18 cellular contexts compared by ENCODE assay signal in genomic region chr1:54955359-54955758, GRCh38. TPM values are rescaled to one million over a fixed set of nuclear protein-coding genes. Genes with fewer than 3 reads are reported as not detected.
DNase-seq lines count a peak whose midpoint lies in the region; ATAC-seq, FAIRE-seq and TF ChIP-seq lines count a peak whose summit lies in the region.
"Had no signal": no experiment of that assay in that cellular context is flagged by ENCODE, and none has a peak within 500 bp of the region (broad histone marks: within the 10 kb centered on the region; RNA-seq: fewer than 3 reads in every experiment).

No MANE protein-coding gene starts in this region.

- H3K4me1 ChIP-seq in mammary epithelial cell (ENCODE audit: insufficient read depth, low read length) = peaks cover 32% of the 10 kb centered on the region
- peaks cover 24% of the 10 kb centered on the region for H3K4me1 ChIP-seq in keratinocyte (ENCODE audit: control insufficient read depth, extremely low read depth, insufficient read depth, low read length)
- peaks cover 5 to 7% of the 10 kb centered on the region in 2 donors for H3K4me1 ChIP-seq in left lung

- peaks cover 2% of the 10 kb centered on the region for H3K27me3 Mint-ChIP-seq in glutamatergic neuron (ENCODE audit: unreplicated experiment)

- TF ChIP-seq CTCF in AG10803 (conservative IDR thresholded peaks at IDR 0.05; ENCODE audit: low read length) (no peak), mammary epithelial cell (conservative IDR thresholded peaks at IDR 0.05 in 1 of 2, IDR thresholded peaks at IDR 0.05 in 1 of 2; ENCODE audit: extremely low read depth in 1 of 2, insufficient read depth in 1 of 2, low read depth in 1 of 2, low read length in 2 of 2) (no peak), keratinocyte (optimal IDR thresholded peaks at IDR 0.05 in 1 of 3, IDR thresholded peaks at IDR 0.05 in 1 of 3, conservative IDR thresholded peaks at IDR 0.05 in 1 of 3; ENCODE audit: extremely low read depth in 1 of 3, insufficient read depth in 2 of 3, low read length in 3 of 3) (no peak), left lung (IDR thresholded peaks at IDR 0.05) (no peak), glutamatergic neuron (IDR thresholded peaks at IDR 0.05; ENCODE audit: partially characterized antibody, unreplicated experiment) (no peak)

- H3K36me3 ChIP-seq in mammary epithelial cell (ENCODE audit: insufficient read depth, low read length) = no peaks in the 10 kb centered on the region
- H3K36me3 ChIP-seq in keratinocyte (ENCODE audit: control insufficient read depth in 2 of 2, extremely low read depth in 1 of 2, insufficient read depth in 2 of 2, low read length in 2 of 2) = no peaks in the 10 kb centered on the region
- no peaks in the 10 kb centered on the region for H3K36me3 ChIP-seq in left lung
- H3K36me3 ChIP-seq: tibial nerve had no signal

- H3K27me3 ChIP-seq in mammary epithelial cell (ENCODE audit: insufficient read depth, low read length) = no peaks in the 10 kb centered on the region
- no peaks in the 10 kb centered on the region for H3K27me3 ChIP-seq in keratinocyte (ENCODE audit: control insufficient read depth, extremely low read depth, insufficient read depth, low read length)
- H3K27me3 ChIP-seq in left lung = no peaks in the 10 kb centered on the region
- H3K27me3 ChIP-seq: tibial nerve had no signal

- no peak overlapping the region for H3K4me3 Mint-ChIP-seq in glutamatergic neuron (ENCODE audit: unreplicated experiment)
- H3K4me3 Mint-ChIP-seq: mesothelial cell of epicardium had no signal

- H2AFZ ChIP-seq in mammary epithelial cell (ENCODE audit: low read depth, low read length) = peak overlapping the region; percentile 70
- peak overlapping the region; percentile 41 for H2AFZ ChIP-seq in keratinocyte (ENCODE audit: control insufficient read depth, low read length)

- H3K27ac Mint-ChIP-seq in glutamatergic neuron (ENCODE audit: unreplicated experiment) = no peak overlapping the region
- H3K27ac Mint-ChIP-seq: mesothelial cell of epicardium had no signal

- H3K9me3 Mint-ChIP-seq in glutamatergic neuron (ENCODE audit: unreplicated experiment) = peaks cover 12% of the 10 kb centered on the region

- dilution Hi-C loops in mammary epithelial cell (cut with HindIII; ENCODE audit: low sequenced_read_pairs) = no loop called here
- dilution Hi-C loops in keratinocyte (cut with MboI; ENCODE audit: extremely low pct_ligation_motif_present, low sequenced_read_pairs) = no loop called here

- in situ Hi-C loops in mammary epithelial cell (cut with MboI; ENCODE audit: low sequenced_read_pairs in 2 of 2) = no loop called here

- H3K4me2 ChIP-seq in mammary epithelial cell (ENCODE audit: insufficient read depth, low read depth, low read length) (peak overlapping the region; percentile 32), keratinocyte (ENCODE audit: control insufficient read depth, extremely low read depth, insufficient read depth, low read depth, low read length) (peak overlapping the region; percentile 61)

- peaks cover 22% of the 10 kb centered on the region for H3K36me3 Mint-ChIP-seq in glutamatergic neuron (ENCODE audit: unreplicated experiment)

- intact Hi-C loops in mammary epithelial cell (cut with micrococcal nuclease) (no loop called here), left lung (cut with DNase I) (no loop called here)

- peaks cover under 1% of the 10 kb centered on the region for H3K4me1 Mint-ChIP-seq in glutamatergic neuron (ENCODE audit: low read depth, unreplicated experiment)

- H3K27ac ChIP-seq in mammary epithelial cell (ENCODE audit: insufficient read depth, low read depth, low read length) (peak overlapping the region; percentile 10), keratinocyte (ENCODE audit: control insufficient read depth, insufficient read depth, low read length) (peak overlapping the region; percentile 17), left lung (peak overlapping the region in 1 of 2 donors; percentile 2)

- peak; percentile 85 for FAIRE-seq in keratinocyte (lab: Jason Lieb, UNC)
- FAIRE-seq: endometrium, GM12878 had no signal

- H3K9ac ChIP-seq in mammary epithelial cell (ENCODE audit: insufficient read depth, low read length) = no peak overlapping the region
- no peak overlapping the region for H3K9ac ChIP-seq in keratinocyte (ENCODE audit: control insufficient read depth, extremely low read depth, insufficient read depth, low read length)

- H3K9me1 ChIP-seq in keratinocyte (ENCODE audit: control insufficient read depth, extremely low read depth, insufficient read depth, low read length) = peaks cover 2% of the 10 kb centered on the region

- no TSS peak for BruUV-seq in mammary epithelial cell (replicated peaks; lab: Mats Ljungman, UMichigan)

- CTCF ChIA-PET in mammary epithelial cell (lab: Charles Lee; ENCODE audit: low non-redundant PET) = interaction anchor here (0.7 kb wide), 2 partner anchors 61 to 1166 kb away, joined by 3 to 5 read pairs; no protein-coding TSS in a partner anchor

- peak; percentile 70 for DNase-seq in AG10803 (ENCODE audit: low read depth)
- peak; percentile 45 for DNase-seq in LHCN-M2 (ENCODE audit: low read depth)
- peak; percentile 32 for DNase-seq in mammary epithelial cell
- peak; percentile 74 for DNase-seq in keratinocyte (ENCODE audit: low read depth, low spot score)
- no peak for DNase-seq in left lung
- DNase-seq in glutamatergic neuron = no peak
- no peak for DNase-seq in activated CD4-positive, CD25-positive, alpha-beta regulatory T cell treated with anti-CD3 and anti-CD28 coated beads, Interleukin-2, amount 50 U/mL, for 72 hours
- DNase-seq in SIG-M5 treated with dmso at 0.1 percent for 504 hours (lab: John Stamatoyannopoulos, UW; ENCODE audit: unreplicated experiment) = no peak
- DNase-seq: activated gamma-delta T cell treated with Interleukin-2 at 50 U/mL for 16 hours, DMS79, KG1, NCI-H187 had no signal

- ATAC-seq in left lung = no peak
- ATAC-seq: GM12878, Right ventricle myocardium inferior had no signal

- H3K9me3 ChIP-seq in mammary epithelial cell (replicated peaks; ENCODE audit: insufficient read depth, low read length) = peaks cover 5% of the 10 kb centered on the region
- peaks cover 4% of the 10 kb centered on the region for H3K9me3 ChIP-seq in keratinocyte (ENCODE audit: control insufficient read depth, low read depth, low read length)
- H3K9me3 ChIP-seq in left lung = peaks cover 0 to 11% of the 10 kb centered on the region in 2 donors

- H3K79me2 ChIP-seq in mammary epithelial cell (ENCODE audit: insufficient read depth, low read length) (no peaks in the 10 kb centered on the region), keratinocyte (ENCODE audit: control insufficient read depth, insufficient read depth, low read length) (no peaks in the 10 kb centered on the region)

- no peaks in the 10 kb centered on the region for H4K20me1 ChIP-seq in mammary epithelial cell (ENCODE audit: insufficient read depth, low read length)
- H4K20me1 ChIP-seq in keratinocyte (ENCODE audit: control insufficient read depth, extremely low read depth, insufficient read depth, low read length) = no peaks in the 10 kb centered on the region

- 6% methylated on average over 1 of the region's 1 CpG for WGBS in mammary epithelial cell (ENCODE audit: low coverage, missing lambda C conversion rate)

- H3K4me3 ChIP-seq in AG10803 (ENCODE audit: low read length) (no peak overlapping the region), mammary epithelial cell (replicated peaks in 1 of 3; ENCODE audit: insufficient read depth in 1 of 3, low read depth in 2 of 3, low read length in 3 of 3) (no peak overlapping the region), keratinocyte (ENCODE audit: control insufficient read depth in 2 of 3, extremely low read depth in 1 of 3, insufficient read depth in 2 of 3, low read depth in 1 of 3, low read length in 3 of 3) (no peak overlapping the region), left lung (no peak overlapping the region)
- H3K4me3 ChIP-seq: GM12878, tibial nerve had no signal

RNA-seq across cellular contexts. Expression of gene TMEM61, which starts 25.1 kb away (rescaled TPM):
- total RNA-seq in LHCN-M2 (2014; rRNA removed) = not detected in 2 replicates
- polyA plus RNA-seq in LHCN-M2 (2012) = not detected
- 1 to 10 TPM; 1.3 to 1.8 TPM for total RNA-seq in mammary epithelial cell
- polyA plus RNA-seq in mammary epithelial cell = 0.78 TPM
- 8.6 TPM for polyA minus RNA-seq in mammary epithelial cell
- 0.49 to 1.1 TPM (median 1.0 TPM) in 3 replicates for polyA plus RNA-seq in keratinocyte
- 0.65 TPM for polyA plus RNA-seq in keratinocyte (2011; ENCODE audit: low read depth)
- 0.69 and 1.9 TPM in 2 replicates for polyA plus RNA-seq in keratinocyte (2011; cell fraction: cytosol; rRNA removed)
- polyA plus RNA-seq in keratinocyte (2011; cell fraction: nucleus; rRNA removed) = 1.2 and 1.8 TPM in 2 replicates
- polyA plus RNA-seq in keratinocyte (2012; ENCODE audit: low replicate concordance) = 1.3 and 1.4 TPM in 2 replicates
- polyA minus RNA-seq in keratinocyte = 0.32 to 0.36 TPM in 2 of 3 replicates, not detected in the other
- polyA minus RNA-seq in keratinocyte (2011; cell fraction: cytosol; rRNA and poly(A)+ RNA removed) = 2.5 TPM
- 0.53 and 0.93 TPM in 2 replicates for polyA minus RNA-seq in keratinocyte (2011; cell fraction: nucleus; rRNA and poly(A)+ RNA removed)
- 1 to 10 TPM; 1.5 to 1.6 TPM for total RNA-seq in left lung
- total RNA-seq in glutamatergic neuron (ENCODE audit: unreplicated experiment) = not detected
- total RNA-seq: GM12878, omental fat pad, Right ventricle myocardium inferior had no signal
- polyA plus RNA-seq: GM12878 had no signal

RNA-seq across cellular contexts. Expression of gene BSND, which starts 43.4 kb away (rescaled TPM):
- total RNA-seq in LHCN-M2 (2014; rRNA removed) = not detected in 2 replicates
- not detected for polyA plus RNA-seq in LHCN-M2 (2012)
- not detected for total RNA-seq in mammary epithelial cell
- polyA plus RNA-seq in mammary epithelial cell = not detected
- not detected for polyA minus RNA-seq in mammary epithelial cell
- not detected in 3 replicates for polyA plus RNA-seq in keratinocyte
- polyA plus RNA-seq in keratinocyte (2011; ENCODE audit: low read depth) = not detected
- polyA plus RNA-seq in keratinocyte (2011; cell fraction: cytosol; rRNA removed) = not detected in 2 replicates
- not detected in 2 replicates for polyA plus RNA-seq in keratinocyte (2011; cell fraction: nucleus; rRNA removed)
- polyA plus RNA-seq in keratinocyte (2012; ENCODE audit: low replicate concordance) = not detected in 2 replicates
- not detected in 3 replicates for polyA minus RNA-seq in keratinocyte
- not detected for polyA minus RNA-seq in keratinocyte (2011; cell fraction: cytosol; rRNA and poly(A)+ RNA removed)
- polyA minus RNA-seq in keratinocyte (2011; cell fraction: nucleus; rRNA and poly(A)+ RNA removed) = not detected in 2 replicates
- not detected for total RNA-seq in left lung
- total RNA-seq in glutamatergic neuron (ENCODE audit: unreplicated experiment) = not detected
- total RNA-seq: GM12878, omental fat pad, Right ventricle myocardium inferior, tibial nerve had no signal
- polyA plus RNA-seq: GM12878 had no signal

Comparison
In these comparisons a context has a peak if more than half of its experiments do, and no peak if none do; other contexts are left out.
1. DNase-seq: peak in AG10803 (single experiment), LHCN-M2 (single experiment), mammary epithelial cell (single experiment) and keratinocyte (single experiment); none in left lung (0 of 2), glutamatergic neuron (single experiment), activated CD4-positive, CD25-positive, alpha-beta regulatory T cell treated with anti-CD3 and anti-CD28 coated beads, Interleukin-2, amount 50 U/mL, for 72 hours (single experiment) and SIG-M5 treated with dmso at 0.1 percent for 504 hours (single experiment).